In genomic region chr2:159454185-159454584, GRCh38 we compare ENCODE assay signal across 24 cellular contexts.
A peak's percentile ranks its signal among the peaks of the same experiment; 100 is the strongest.
DNase-seq lines count a peak whose midpoint lies in the region; ATAC-seq and TF ChIP-seq lines count a peak whose summit lies in the region.
"Had no signal": no experiment of that assay in that cellular context is flagged by ENCODE, and none has a peak within 500 bp of the region (broad histone marks: within the 10 kb centered on the region; RNA-seq: fewer than 3 reads in every experiment).

No MANE protein-coding gene starts in this region.

- no peaks in the 10 kb centered on the region for H3K9me2 ChIP-seq in PC-3 (replicated peaks; ENCODE audit: low read length)

- no peaks in the 10 kb centered on the region for H3K27me3 ChIP-seq in heart left ventricle
- H3K27me3 ChIP-seq in right cardiac atrium (ENCODE audit: control insufficient read depth, insufficient read depth): no peaks in the 10 kb centered on the region
- no peaks in the 10 kb centered on the region for H3K27me3 ChIP-seq in PC-3 (ENCODE audit: low read length)
- H3K27me3 ChIP-seq: gastroesophageal sphincter, SJCRH30, tibial artery had no signal

- intact Hi-C loops in heart left ventricle (cut with DNase I) (no loop called here), right cardiac atrium (cut with DNase I) (no loop called here), PC-3 (cut with micrococcal nuclease) (no loop called here)

- H3F3A ChIP-seq in PC-3 (ENCODE audit: low read length, unreplicated experiment): no peaks in the 10 kb centered on the region

- no TSS peak for BruUV-seq in PC-3 (replicated peaks; lab: Mats Ljungman, UMichigan)

- no peaks in the 10 kb centered on the region for H4K20me1 ChIP-seq in PC-3 (ENCODE audit: low read length)

- TF ChIP-seq POLR2A in heart left ventricle (IDR thresholded peaks at IDR 0.05): no peak

- no peak for TF ChIP-seq CTCF in heart left ventricle (IDR thresholded peaks at IDR 0.05)
- no peak for TF ChIP-seq CTCF in PC-3 (conservative IDR thresholded peaks at IDR 0.05; ENCODE audit: low read depth, low read length)
- TF ChIP-seq CTCF in epithelial cell of esophagus (IDR thresholded peaks at IDR 0.05; ENCODE audit: insufficient read depth, low read depth, low read length, missing control alignments): no peak

- no peak overlapping the region for H3K9ac ChIP-seq in PC-3 (ENCODE audit: low read length)
- H3K9ac ChIP-seq: KMS-11 had no signal

- no peak for DNase-seq in heart left ventricle
- DNase-seq in right cardiac atrium: no peak
- DNase-seq in PC-3: peak; percentile 57
- peak; percentile 89 for DNase-seq in epithelial cell of esophagus (ENCODE audit: low read depth)
- peak; percentile 67 for DNase-seq in renal cortical epithelial cell (ENCODE audit: low read depth)
- DNase-seq in COLO829 (ENCODE audit: low spot score): no peak
- DNase-seq: activated effector memory CD4-positive, alpha-beta T cell treated with anti-CD3 and anti-CD28 coated beads, Interleukin-2, amount 50 U/mL, for 16 hours; caudate nucleus; CD4-positive, CD25-positive, alpha-beta regulatory T cell; GOT3; NCI-H1092; NCI-H2081 treated with DMSO at 0.1 percent for 48 hours; NCI-H510A treated with DMSO at 0.1 percent for 48 hours; OCI-M1; SJCRH30; stimulated activated CD4-positive, alpha-beta T cell treated with anti-CD3 and anti-CD28 coated beads, Interleukin-2, amount 100 ng/mL, for 24 hours; stimulated activated naive CD4-positive, alpha-beta T cell; T-helper 17 cell; tibial artery had no signal

- no peaks in the 10 kb centered on the region for H3K9me3 ChIP-seq in heart left ventricle
- H3K9me3 ChIP-seq in right cardiac atrium (ENCODE audit: control insufficient read depth, low read length): no peaks in the 10 kb centered on the region
- no peaks in the 10 kb centered on the region for H3K9me3 ChIP-seq in PC-3 (ENCODE audit: low read length)
- H3K9me3 ChIP-seq: gastroesophageal sphincter, SJCRH30, tibial artery had no signal

- POLR2A ChIA-PET in PC-3 (lab: Charles Lee; ENCODE audit: unreplicated experiment): no interaction called here

- H3K27ac ChIP-seq in heart left ventricle: no peak overlapping the region
- H3K27ac ChIP-seq in right cardiac atrium (ENCODE audit: low read length): no peak overlapping the region
- H3K27ac ChIP-seq in PC-3 (ENCODE audit: low read length): no peak overlapping the region
- H3K27ac ChIP-seq: gastroesophageal sphincter, KMS-11, SJCRH30, tibial artery, VCaP had no signal

- H3K4me1 ChIP-seq in heart left ventricle (peaks cover 0 to 42% (median 23%) of the 10 kb centered on the region in 12 donors), right cardiac atrium (ENCODE audit: control insufficient read depth, insufficient read depth, low read length) (no peaks in the 10 kb centered on the region), PC-3 (ENCODE audit: insufficient read depth, low read length) (0 out of 2 replicates have a peak, but pooled peaks cover 4% of the 10 kb centered on the region)

- H3K36me3 ChIP-seq in heart left ventricle (peaks cover 0 to 6% (median 0%) of the 10 kb centered on the region in 9 donors), PC-3 (ENCODE audit: low read depth, low read length) (no peaks in the 10 kb centered on the region)
- H3K36me3 ChIP-seq: gastroesophageal sphincter, SJCRH30, tibial artery had no signal

- no peaks in the 10 kb centered on the region for H3K79me2 ChIP-seq in PC-3 (ENCODE audit: low read length)

- ATAC-seq in heart left ventricle (peak in 3 of 4 donors; percentile 16 to 29 (median 26)), right cardiac atrium (no peak), PC-3 (peak; percentile 86), HG03571 (IDR thresholded peaks at IDR 0.05; ENCODE audit: unreplicated experiment) (no peak), GM18517 (IDR thresholded peaks at IDR 0.05; ENCODE audit: unreplicated experiment) (no peak)
- ATAC-seq: gastroesophageal sphincter, T-helper 17 cell had no signal

- CTCF ChIA-PET in PC-3 (lab: Charles Lee): no interaction called here

- no peak overlapping the region for H2AFZ ChIP-seq in PC-3 (ENCODE audit: low read length)

- H3K4me2 ChIP-seq in PC-3 (ENCODE audit: low read length): no peak overlapping the region
- H3K4me2 ChIP-seq: KMS-11 had no signal

- H3K4me3 ChIP-seq in heart left ventricle (no peak overlapping the region), right cardiac atrium (ENCODE audit: low read length) (no peak overlapping the region), PC-3 (ENCODE audit: low read length) (no peak overlapping the region), epithelial cell of esophagus (ENCODE audit: low read length) (no peak overlapping the region)
- H3K4me3 ChIP-seq: gastroesophageal sphincter, SJCRH30, tibial artery had no signal

Comparison
In these comparisons a context has a peak if more than half of its experiments do, and no peak if none do; other contexts are left out.
1. ATAC-seq: peak in heart left ventricle (3 of 4) and PC-3 (single experiment); none in right cardiac atrium (0 of 2), HG03571 (single experiment) and GM18517 (single experiment).
2. DNase-seq: peak in PC-3 (single experiment), epithelial cell of esophagus (single experiment) and renal cortical epithelial cell (single experiment); none in heart left ventricle (0 of 5), right cardiac atrium (0 of 3) and COLO829 (single experiment).